Comparison of ENCODE assay signal across 21 cellular contexts in genomic region chr9:84003246-84003645, GRCh38. TPM values are rescaled to one million over a fixed set of nuclear protein-coding genes. Genes with fewer than 3 reads are reported as not detected.
DNase-seq lines count a peak whose midpoint lies in the region; ATAC-seq, FAIRE-seq and TF ChIP-seq lines count a peak whose summit lies in the region.
"Had no signal": no experiment of that assay in that cellular context is flagged by ENCODE, and none has a peak within 500 bp of the region (broad histone marks: within the 10 kb centered on the region; RNA-seq: fewer than 3 reads in every experiment).

No MANE protein-coding gene starts in this region.

- H3K27me3 ChIP-seq in SK-N-SH (ENCODE audit: insufficient read depth), result no peaks in the 10 kb centered on the region
- H3K27me3 ChIP-seq in Loucy (ENCODE audit: insufficient read depth, low read length, poor library complexity, severe bottlenecking), result no peaks in the 10 kb centered on the region
- no peaks in the 10 kb centered on the region for H3K27me3 ChIP-seq in foreskin keratinocyte
- H3K27me3 ChIP-seq: BLaER1 treated with 17β-estradiol and CSF1 and Interleukin-3, amounts not matched to agents 10 nM and 100 nM had no signal

- 94% methylated on average over 3 of the region's 3 CpGs for WGBS in SK-N-SH (ENCODE audit: low lambda C conversion rate)

- no peak for TF ChIP-seq RAD21 in SK-N-SH (IDR thresholded peaks at IDR 0.05; ENCODE audit: low read length)

- TF ChIP-seq CTCF in SK-N-SH (IDR thresholded peaks at IDR 0.05), result no peak
- no peak for TF ChIP-seq CTCF in Loucy (conservative IDR thresholded peaks at IDR 0.05; ENCODE audit: low read length)
- TF ChIP-seq CTCF in foreskin keratinocyte (conservative IDR thresholded peaks at IDR 0.05), result no peak

- peaks cover 5% of the 10 kb centered on the region; the same call in 1 of the 2 replicates for H3K9me3 ChIP-seq in SK-N-SH
- H3K9me3 ChIP-seq in Loucy (ENCODE audit: insufficient read depth, low read depth, low read length), result no peaks in the 10 kb centered on the region
- H3K9me3 ChIP-seq: BLaER1 treated with 17β-estradiol and CSF1 and Interleukin-3, amounts not matched to agents 10 nM and 100 nM; HAP-1 had no signal

- no peak overlapping the region for H3K27ac ChIP-seq in SK-N-SH (ENCODE audit: low read depth in 2 of 2, low read length in 1 of 2)
- H3K27ac ChIP-seq in foreskin keratinocyte, result no peak overlapping the region
- H3K27ac ChIP-seq: 22Rv1; BLaER1 treated with 17β-estradiol and CSF1 and Interleukin-3, amounts not matched to agents 10 nM and 100 nM had no signal

- no peaks in the 10 kb centered on the region for H3K79me2 ChIP-seq in SK-N-SH (ENCODE audit: insufficient read depth)
- no peaks in the 10 kb centered on the region; the same call in none of the 2 replicates for H3K79me2 ChIP-seq in Loucy (ENCODE audit: insufficient read depth, low read length)

- 0 out of 2 replicates have a peak overlapping the region, but pooled peaks have one; percentile 24 for H2AFZ ChIP-seq in SK-N-SH (ENCODE audit: low read depth)
- no peak overlapping the region for H2AFZ ChIP-seq in Loucy (ENCODE audit: low read length)

- no peak overlapping the region for H3K9ac ChIP-seq in SK-N-SH
- peak overlapping the region; percentile 56 for H3K9ac ChIP-seq in Loucy (ENCODE audit: low read depth, low read length, poor library complexity, severe bottlenecking)
- H3K9ac ChIP-seq: BLaER1 treated with 17β-estradiol and CSF1 and Interleukin-3, amounts not matched to agents 10 nM and 100 nM had no signal

- H3K4me3 ChIP-seq in SK-N-SH (ENCODE audit: low read depth in 2 of 2, low read length in 1 of 2) (no peak overlapping the region), Loucy (ENCODE audit: low read length, poor library complexity, severe bottlenecking) (no peak overlapping the region)
- H3K4me3 ChIP-seq: BLaER1 treated with 17β-estradiol and CSF1 and Interleukin-3, amounts not matched to agents 10 nM and 100 nM; HAP-1 had no signal

- H3K36me3 ChIP-seq in SK-N-SH (replicated peaks in 1 of 2; ENCODE audit: control insufficient read depth in 1 of 2, insufficient read depth in 2 of 2, low read length in 1 of 2), result peaks cover 24 to 25% of the 10 kb centered on the region in 2 experiments
- H3K36me3 ChIP-seq in Loucy (ENCODE audit: insufficient read depth, low read length), result peaks cover 20% of the 10 kb centered on the region; the same call in 1 of the 2 replicates

- DNase-seq in SK-N-SH (no peak), foreskin keratinocyte (peak; percentile 2 to 13), NCI-H748 treated with DMSO at 0.1 percent for 48 hours (lab: John Stamatoyannopoulos, UW) (no peak), RCC 7860 (ENCODE audit: low spot score) (no peak), A172 (ENCODE audit: low spot score) (no peak)
- DNase-seq: CD4-positive, CD25-positive, alpha-beta regulatory T cell; CD8-positive, alpha-beta memory T cell; COR-L47; DMS 273 treated with DMSO at 0.1 percent for 48 hours; DMS53; DND-41; EL; KBM-7 had no signal

- ATAC-seq in SK-N-SH treated with all-trans-retinoic acid at 6 μM for 48 hours (no peak), foreskin keratinocyte (no peak)
- ATAC-seq: HepG2 had no signal

- peaks cover 0 to 4% of the 10 kb centered on the region in 2 experiments; a peak in 1 of 4 replicates for H3K4me1 ChIP-seq in SK-N-SH (ENCODE audit: control insufficient read depth in 1 of 2, insufficient read depth in 2 of 2, low read depth in 1 of 2, low read length in 1 of 2)
- peaks cover 6% of the 10 kb centered on the region for H3K4me1 ChIP-seq in Loucy (ENCODE audit: insufficient read depth, low read length, poor library complexity, severe bottlenecking)
- peaks cover 6% of the 10 kb centered on the region for H3K4me1 ChIP-seq in foreskin keratinocyte
- H3K4me1 ChIP-seq: HAP-1 had no signal

- H4K20me1 ChIP-seq in SK-N-SH (ENCODE audit: insufficient read depth) (no peaks in the 10 kb centered on the region), Loucy (ENCODE audit: insufficient read depth, low read length, poor library complexity, severe bottlenecking) (no peaks in the 10 kb centered on the region)

- CTCF ChIA-PET in SK-N-SH (lab: Yijun Ruan, JAX), result interaction anchor here (0.6 kb wide), 1 partner anchor 89 kb away, joined by 3 read pairs; no protein-coding TSS in a partner anchor

- no peak for FAIRE-seq in RCC 7860 (lab: Jason Lieb, UNC)
- FAIRE-seq: GM12891, H1, HepG2 had no signal

- H3F3A ChIP-seq in SK-N-SH (replicated peaks; ENCODE audit: insufficient read depth) (peaks cover 8% of the 10 kb centered on the region), Loucy (ENCODE audit: low read depth) (no peaks in the 10 kb centered on the region)

- no peaks in the 10 kb centered on the region for H3K9me2 ChIP-seq in SK-N-SH
- no peaks in the 10 kb centered on the region for H3K9me2 ChIP-seq in Loucy (replicated peaks; ENCODE audit: low read depth, low read length)

- no peak for TF ChIP-seq EP300 in SK-N-SH (IDR thresholded peaks at IDR 0.05; ENCODE audit: borderline replicate concordance in 1 of 2, low read depth in 1 of 2, low read length in 1 of 2)

- H3K4me2 ChIP-seq in SK-N-SH (no peak overlapping the region), Loucy (ENCODE audit: low read depth, low read length, poor library complexity, severe bottlenecking) (no peak overlapping the region)

- POLR2A ChIA-PET in SK-N-SH (lab: Yijun Ruan, JAX), result no interaction called here

TF ChIP-seq in SK-N-SH, 30 proteins besides CTCF, POLR2A, EP300 and RAD21 (continues in another document):
- TF ChIP-seq FOXM1 (IDR thresholded peaks at IDR 0.05; ENCODE audit: low read depth), result no peak
- TF ChIP-seq RFX5 (IDR thresholded peaks at IDR 0.05; ENCODE audit: low read length), result no peak
- TF ChIP-seq, protein P1, sequence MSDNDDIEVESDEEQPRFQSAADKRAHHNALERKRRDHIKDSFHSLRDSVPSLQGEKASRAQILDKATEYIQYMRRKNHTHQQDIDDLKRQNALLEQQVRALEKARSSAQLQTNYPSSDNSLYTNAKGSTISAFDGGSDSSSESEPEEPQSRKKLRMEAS (IDR thresholded peaks at IDR 0.05; ENCODE audit: low read depth), result no peak
- TF ChIP-seq SIN3A (IDR thresholded peaks at IDR 0.05; ENCODE audit: borderline replicate concordance, low read depth, low read length), result no peak
- no peak for TF ChIP-seq EZH2phosphoT487 (IDR thresholded peaks at IDR 0.05; ENCODE audit: borderline replicate concordance, low read depth)
- no peak for TF ChIP-seq RXRA (IDR thresholded peaks at IDR 0.05; ENCODE audit: borderline replicate concordance, low read depth)
- TF ChIP-seq NFIC (IDR thresholded peaks at IDR 0.05; ENCODE audit: borderline replicate concordance), result no peak
- TF ChIP-seq MEF2A (IDR thresholded peaks at IDR 0.05; ENCODE audit: borderline replicate concordance, low read depth), result no peak
- no peak for TF ChIP-seq NRF1 (IDR thresholded peaks at IDR 0.05; ENCODE audit: low read depth, low read length)
- TF ChIP-seq GATA2 (CRISPR knock-in tag; IDR thresholded peaks at IDR 0.05), result no peak
- no peak for TF ChIP-seq RCOR1 (IDR thresholded peaks at IDR 0.05; ENCODE audit: low read length)

TF ChIP-seq in SK-N-SH treated with all-trans-retinoic acid at 6 μM for 48 hours, 23 proteins besides CTCF, POLR2A, EP300 and RAD21 (continues in another document):
- no peak for TF ChIP-seq ZNF8 (CRISPR knock-in tag; IDR thresholded peaks at IDR 0.05)
- TF ChIP-seq, protein P2, sequence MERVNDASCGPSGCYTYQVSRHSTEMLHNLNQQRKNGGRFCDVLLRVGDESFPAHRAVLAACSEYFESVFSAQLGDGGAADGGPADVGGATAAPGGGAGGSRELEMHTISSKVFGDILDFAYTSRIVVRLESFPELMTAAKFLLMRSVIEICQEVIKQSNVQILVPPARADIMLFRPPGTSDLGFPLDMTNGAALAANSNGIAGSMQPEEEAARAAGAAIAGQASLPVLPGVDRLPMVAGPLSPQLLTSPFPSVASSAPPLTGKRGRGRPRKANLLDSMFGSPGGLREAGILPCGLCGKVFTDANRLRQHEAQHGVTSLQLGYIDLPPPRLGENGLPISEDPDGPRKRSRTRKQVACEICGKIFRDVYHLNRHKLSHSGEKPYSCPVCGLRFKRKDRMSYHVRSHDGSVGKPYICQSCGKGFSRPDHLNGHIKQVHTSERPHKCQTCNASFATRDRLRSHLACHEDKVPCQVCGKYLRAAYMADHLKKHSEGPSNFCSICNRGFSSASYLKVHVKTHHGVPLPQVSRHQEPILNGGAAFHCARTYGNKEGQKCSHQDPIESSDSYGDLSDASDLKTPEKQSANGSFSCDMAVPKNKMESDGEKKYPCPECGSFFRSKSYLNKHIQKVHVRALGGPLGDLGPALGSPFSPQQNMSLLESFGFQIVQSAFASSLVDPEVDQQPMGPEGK (CRISPR knock-in tag; IDR thresholded peaks at IDR 0.05; ENCODE audit: borderline replicate concordance), result no peak
- no peak for TF ChIP-seq TCF4 (CRISPR knock-in tag; IDR thresholded peaks at IDR 0.05; ENCODE audit: borderline replicate concordance)
- TF ChIP-seq, protein P3, sequence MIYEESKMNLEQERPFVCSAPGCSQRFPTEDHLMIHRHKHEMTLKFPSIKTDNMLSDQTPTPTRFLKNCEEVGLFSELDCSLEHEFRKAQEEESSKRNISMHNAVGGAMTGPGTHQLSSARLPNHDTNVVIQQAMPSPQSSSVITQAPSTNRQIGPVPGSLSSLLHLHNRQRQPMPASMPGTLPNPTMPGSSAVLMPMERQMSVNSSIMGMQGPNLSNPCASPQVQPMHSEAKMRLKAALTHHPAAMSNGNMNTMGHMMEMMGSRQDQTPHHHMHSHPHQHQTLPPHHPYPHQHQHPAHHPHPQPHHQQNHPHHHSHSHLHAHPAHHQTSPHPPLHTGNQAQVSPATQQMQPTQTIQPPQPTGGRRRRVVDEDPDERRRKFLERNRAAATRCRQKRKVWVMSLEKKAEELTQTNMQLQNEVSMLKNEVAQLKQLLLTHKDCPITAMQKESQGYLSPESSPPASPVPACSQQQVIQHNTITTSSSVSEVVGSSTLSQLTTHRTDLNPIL (CRISPR knock-in tag; IDR thresholded peaks at IDR 0.05; ENCODE audit: low read depth), result no peak

RNA-seq across cellular contexts. Expression of gene RMI1, which starts 22.6 kb away (rescaled TPM):
- polyA plus RNA-seq in SK-N-SH (2012; rRNA removed), result 0.96 and 1.0 TPM in 2 replicates
- polyA plus RNA-seq in SK-N-SH (2012; cell fraction: cytosol; rRNA removed), result 2.5 and 2.9 TPM in 2 replicates
- 0.69 and 1.4 TPM in 2 replicates for polyA plus RNA-seq in SK-N-SH (2012; cell fraction: nucleus; rRNA removed)
- total RNA-seq in foreskin keratinocyte, result 14.4 and 16.4 TPM in 2 replicates
- 4.0 and 5.7 TPM in 2 replicates for polyA plus RNA-seq in foreskin keratinocyte
- total RNA-seq in A172 (2014; rRNA removed; shearing (Covaris generic)), result 16.3 and 18.7 TPM in 2 replicates

RNA-seq across cellular contexts. Expression of gene HNRNPK, which starts 23.2 kb away (rescaled TPM):
- polyA plus RNA-seq in SK-N-SH (2012; rRNA removed) (470 and 474 TPM in 2 replicates), foreskin keratinocyte (334 and 399 TPM in 2 replicates)
- 481 and 493 TPM in 2 replicates for polyA plus RNA-seq in SK-N-SH (2012; cell fraction: cytosol; rRNA removed)
- 411 and 462 TPM in 2 replicates for polyA plus RNA-seq in SK-N-SH (2012; cell fraction: nucleus; rRNA removed)
- total RNA-seq in foreskin keratinocyte, result 519 and 525 TPM in 2 replicates
- total RNA-seq in A172 (2014; rRNA removed; shearing (Covaris generic)), result 631 and 694 TPM in 2 replicates

Comparison
In these comparisons a context has a peak if more than half of its experiments do, and no peak if none do; other contexts are left out.
1. DNase-seq: peak in foreskin keratinocyte (2 of 2); none in SK-N-SH (single experiment), NCI-H748 treated with DMSO at 0.1 percent for 48 hours (single experiment), RCC 7860 (single experiment) and A172 (single experiment).